38 cellular contexts compared by ENCODE assay signal in the genomic region with DNA sequence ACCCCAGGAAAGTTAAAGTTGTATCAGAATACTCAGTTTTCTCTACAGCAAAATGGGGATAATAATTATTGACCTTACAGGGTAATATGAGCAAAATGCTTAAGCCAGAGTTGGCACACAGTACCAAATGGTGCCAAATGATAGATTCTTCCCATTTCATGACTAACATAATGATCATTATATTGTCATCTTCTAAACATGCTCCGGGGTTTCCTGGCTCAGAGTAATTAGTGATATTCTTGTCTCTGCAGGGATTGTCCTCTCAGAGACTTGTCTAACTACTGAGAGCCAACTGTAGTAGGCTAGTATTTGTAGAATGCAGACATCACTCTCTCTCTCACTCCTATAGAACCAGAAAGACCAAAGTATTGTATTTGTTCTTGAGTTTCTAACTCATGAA.
"Had no signal": no experiment of that assay in that cellular context is flagged by ENCODE, and none has a peak within 500 bp of the region (broad histone marks: within the 10 kb centered on the region; RNA-seq: fewer than 3 reads in every experiment).

No MANE protein-coding gene starts in this region.

- H3K9me3 ChIP-seq: ascending aorta had no signal

- ATAC-seq: activated CD4-positive, alpha-beta T cell treated with anti-CD3 and anti-CD28 coated beads for 36 hours; activated CD4-positive, CD25-positive, alpha-beta regulatory T cell treated with anti-CD3 and anti-CD28 coated beads, Interleukin-2, amount 50 U/mL, for 24 hours; activated CD8-positive, alpha-beta memory T cell treated with anti-CD3 and anti-CD28 coated beads, Interleukin-2, amount 10 ng/mL, durations not matched to agents 7 days and 5 days; activated CD8-positive, alpha-beta T cell treated with anti-CD3 and anti-CD28 coated beads, Interleukin-2, amount 10 ng/mL, durations not matched to agents 7 days and 5 days; activated naive CD8-positive, alpha-beta T cell treated with anti-CD3 and anti-CD28 coated beads, Interleukin-2, amount 50 U/mL, for 24 hours had no signal

- H3K4me1 Mint-ChIP-seq: activated CD4-positive, alpha-beta T cell treated with anti-CD3 and anti-CD28 coated beads for 36 hours; activated CD4-positive, alpha-beta T cell treated with anti-CD3 and anti-CD28 coated beads, Interleukin-2, amount 10 ng/mL, durations not matched to agents 7 days and 5 days; activated CD8-positive, alpha-beta memory T cell treated with anti-CD3 and anti-CD28 coated beads, Interleukin-2, amount 10 ng/mL, durations not matched to agents 7 days and 5 days; activated naive CD4-positive, alpha-beta T cell treated with anti-CD3 and anti-CD28 coated beads, Interleukin-2, amount 50 U/mL, for 24 hours; activated naive CD8-positive, alpha-beta T cell treated with anti-CD3 and anti-CD28 coated beads, Interleukin-2, amount 10 ng/mL, durations not matched to agents 7 days and 5 days; activated naive CD8-positive, alpha-beta T cell treated with anti-CD3 and anti-CD28 coated beads, Interleukin-2, amount 50 U/mL, for 24 hours; central memory CD8-positive, alpha-beta T cell had no signal

- H3K36me3 Mint-ChIP-seq: activated CD8-positive, alpha-beta memory T cell treated with anti-CD3 and anti-CD28 coated beads, Interleukin-2, amount 10 ng/mL, durations not matched to agents 7 days and 5 days; activated naive CD4-positive, alpha-beta T cell treated with anti-CD3 and anti-CD28 coated beads, Interleukin-2, amount 10 ng/mL, durations not matched to agents 7 days and 5 days; activated naive CD4-positive, alpha-beta T cell treated with anti-CD3 and anti-CD28 coated beads, Interleukin-2, amount 50 U/mL, for 24 hours; activated naive CD8-positive, alpha-beta T cell; brain had no signal

- H3K36me3 ChIP-seq: ascending aorta, cardiac muscle cell had no signal

- H3K27me3 ChIP-seq: ascending aorta, cardiac muscle cell had no signal

- H3K4me1 ChIP-seq: ascending aorta had no signal

- H3K9me3 Mint-ChIP-seq: activated CD4-positive, alpha-beta memory T cell treated with anti-CD3 and anti-CD28 coated beads, Interleukin-2, amount 10 ng/mL, durations not matched to agents 7 days and 5 days; activated CD4-positive, alpha-beta T cell treated with anti-CD3 and anti-CD28 coated beads, Interleukin-2, amount 10 ng/mL, durations not matched to agents 7 days and 5 days; activated naive CD4-positive, alpha-beta T cell treated with anti-CD3 and anti-CD28 coated beads, Interleukin-2, amount 10 ng/mL, durations not matched to agents 7 days and 5 days; activated naive CD4-positive, alpha-beta T cell treated with anti-CD3 and anti-CD28 coated beads, Interleukin-2, amount 50 U/mL, for 24 hours; activated naive CD8-positive, alpha-beta T cell treated with anti-CD3 and anti-CD28 coated beads, Interleukin-2, amount 10 ng/mL, durations not matched to agents 7 days and 5 days; activated naive CD8-positive, alpha-beta T cell treated with anti-CD3 and anti-CD28 coated beads, Interleukin-2, amount 50 U/mL, for 24 hours; activated T-cell treated with anti-CD3 and anti-CD28 coated beads, Interleukin-2, amount 50 U/mL, for 24 hours; activated T-helper 2 cell treated with anti-CD3 and anti-CD28 coated beads, Interferon-gamma antibody, Interleukin-2, Interleukin-4, amounts not matched to agents 10 μg/mL and 5 μg/mL and 100 μg/mL, durations not matched to agents 14 hours and 24 hours and 36 hours; central memory CD8-positive, alpha-beta T cell; T-helper 1 cell treated with Interleukin-12 subunit alpha and Interleukin-12 subunit beta and Interleukin-4 antibody, amounts not matched to agents 30 μg/mL and 1 μg/mL, for 36 hours; T-helper 2 cell treated with Interferon-gamma antibody and Interleukin-4, amounts not matched to agents 5 μg/mL and 100 μg/mL, for 36 hours had no signal

- H3K4me3 ChIP-seq: ascending aorta, cardiac muscle cell had no signal

- DNase-seq: activated CD4-positive, alpha-beta memory T cell treated with anti-CD3 and anti-CD28 coated beads, Interleukin-2, amount 10 ng/mL, durations not matched to agents 7 days and 5 days; activated CD4-positive, alpha-beta T cell treated with anti-CD3 and anti-CD28 coated beads for 1 hour; activated CD4-positive, alpha-beta T cell treated with anti-CD3 and anti-CD28 coated beads for 36 hours; activated CD4-positive, alpha-beta T cell treated with anti-CD3 and anti-CD28 coated beads for 48 hours; activated CD4-positive, alpha-beta T cell treated with anti-CD3 and anti-CD28 coated beads, Interleukin-2, amount 10 ng/mL, durations not matched to agents 7 days and 5 days; activated CD4-positive, alpha-beta T cell treated with anti-CD3 and anti-CD28 coated beads, Interleukin-2, amount 50 U/mL, for 48 hours; activated CD4-positive, CD25-positive, alpha-beta regulatory T cell; activated CD8-positive, alpha-beta memory T cell treated with anti-CD3 and anti-CD28 coated beads for 24 hours; activated CD8-positive, alpha-beta memory T cell treated with anti-CD3 and anti-CD28 coated beads, Interleukin-2, amount 10 ng/mL, durations not matched to agents 7 days and 5 days; activated CD8-positive, alpha-beta memory T cell treated with anti-CD3 and anti-CD28 coated beads, Interleukin-2, amount 50 U/mL, for 48 hours; activated CD8-positive, alpha-beta T cell treated with anti-CD3 and anti-CD28 coated beads, Interleukin-2, amount 10 ng/mL, durations not matched to agents 7 days and 5 days; activated effector memory CD4-positive, alpha-beta T cell treated with Interleukin-2 at 50 U/mL for 16 hours; activated gamma-delta T cell; activated naive CD4-positive, alpha-beta T cell treated with anti-CD3 and anti-CD28 coated beads, Interleukin-2, amount 10 ng/mL, durations not matched to agents 7 days and 5 days; activated naive CD4-positive, alpha-beta T cell treated with Interleukin-2 at 50 U/mL for 16 hours; activated naive CD8-positive, alpha-beta T cell treated with anti-CD3 and anti-CD28 coated beads, Interleukin-2, amount 10 ng/mL, durations not matched to agents 7 days and 5 days; activated naive CD8-positive, alpha-beta T cell treated with anti-CD3 and anti-CD28 coated beads, Interleukin-2, amount 50 U/mL, for 24 hours; activated T-cell treated with anti-CD3 and anti-CD28 coated beads, Interleukin-2, amount 50 U/mL, for 24 hours; activated T-cell treated with anti-CD3 and anti-CD28 coated beads, Interleukin-2, amount 50 U/mL, for 48 hours; amygdala; anterior cingulate cortex; caudate nucleus; cerebellar nuclear complex; SW 1271; T-helper 1 cell; T-helper 2 cell; T-helper 9 cell had no signal

- H3K27ac Mint-ChIP-seq: activated CD4-positive, alpha-beta memory T cell treated with anti-CD3 and anti-CD28 coated beads, Interleukin-2, amount 10 ng/mL, durations not matched to agents 7 days and 5 days; activated CD4-positive, alpha-beta T cell treated with anti-CD3 and anti-CD28 coated beads for 36 hours; activated CD4-positive, alpha-beta T cell treated with anti-CD3 and anti-CD28 coated beads, Interleukin-2, amount 10 ng/mL, durations not matched to agents 7 days and 5 days; activated CD8-positive, alpha-beta memory T cell treated with anti-CD3 and anti-CD28 coated beads, Interleukin-2, amount 10 ng/mL, durations not matched to agents 7 days and 5 days; activated CD8-positive, alpha-beta T cell treated with anti-CD3 and anti-CD28 coated beads, Interleukin-2, amount 10 ng/mL, durations not matched to agents 7 days and 5 days; activated naive CD4-positive, alpha-beta T cell treated with anti-CD3 and anti-CD28 coated beads, Interleukin-2, amount 10 ng/mL, durations not matched to agents 7 days and 5 days; activated naive CD4-positive, alpha-beta T cell treated with anti-CD3 and anti-CD28 coated beads, Interleukin-2, amount 50 U/mL, for 24 hours; activated naive CD8-positive, alpha-beta T cell; activated naive CD8-positive, alpha-beta T cell treated with anti-CD3 and anti-CD28 coated beads, Interleukin-2, amount 10 ng/mL, durations not matched to agents 7 days and 5 days; activated naive CD8-positive, alpha-beta T cell treated with anti-CD3 and anti-CD28 coated beads, Interleukin-2, amount 50 U/mL, for 24 hours; activated T-cell treated with anti-CD3 and anti-CD28 coated beads, Interleukin-2, amount 50 U/mL, for 24 hours; activated T-helper 2 cell treated with anti-CD3 and anti-CD28 coated beads, Interferon-gamma antibody, Interleukin-2, Interleukin-4, amounts not matched to agents 10 μg/mL and 5 μg/mL and 100 μg/mL, durations not matched to agents 14 hours and 24 hours and 36 hours; brain; T-helper 1 cell treated with Interleukin-12 subunit alpha and Interleukin-12 subunit beta and Interleukin-4 antibody, amounts not matched to agents 30 μg/mL and 1 μg/mL, for 36 hours; T-helper 2 cell treated with Interferon-gamma antibody and Interleukin-4, amounts not matched to agents 5 μg/mL and 100 μg/mL, for 36 hours had no signal

- H3K27ac ChIP-seq: ascending aorta, cardiac muscle cell, VCaP had no signal

- H3K27me3 Mint-ChIP-seq: activated CD4-positive, alpha-beta memory T cell treated with anti-CD3 and anti-CD28 coated beads, Interleukin-2, amount 10 ng/mL, durations not matched to agents 7 days and 5 days; activated CD8-positive, alpha-beta memory T cell treated with anti-CD3 and anti-CD28 coated beads, Interleukin-2, amount 10 ng/mL, durations not matched to agents 7 days and 5 days; activated naive CD4-positive, alpha-beta T cell treated with anti-CD3 and anti-CD28 coated beads, Interleukin-2, amount 10 ng/mL, durations not matched to agents 7 days and 5 days; activated naive CD4-positive, alpha-beta T cell treated with anti-CD3 and anti-CD28 coated beads, Interleukin-2, amount 50 U/mL, for 24 hours; activated naive CD8-positive, alpha-beta T cell treated with anti-CD3 and anti-CD28 coated beads, Interleukin-2, amount 10 ng/mL, durations not matched to agents 7 days and 5 days; activated naive CD8-positive, alpha-beta T cell treated with anti-CD3 and anti-CD28 coated beads, Interleukin-2, amount 50 U/mL, for 24 hours; brain; central memory CD8-positive, alpha-beta T cell had no signal

- H3K4me3 Mint-ChIP-seq: activated CD4-positive, alpha-beta memory T cell treated with anti-CD3 and anti-CD28 coated beads, Interleukin-2, amount 10 ng/mL, durations not matched to agents 7 days and 5 days; activated CD4-positive, alpha-beta T cell treated with anti-CD3 and anti-CD28 coated beads for 36 hours; activated CD4-positive, alpha-beta T cell treated with anti-CD3 and anti-CD28 coated beads, Interleukin-2, amount 10 ng/mL, durations not matched to agents 7 days and 5 days; activated CD8-positive, alpha-beta memory T cell treated with anti-CD3 and anti-CD28 coated beads, Interleukin-2, amount 10 ng/mL, durations not matched to agents 7 days and 5 days; activated CD8-positive, alpha-beta T cell treated with anti-CD3 and anti-CD28 coated beads, Interleukin-2, amount 10 ng/mL, durations not matched to agents 7 days and 5 days; activated naive CD4-positive, alpha-beta T cell treated with anti-CD3 and anti-CD28 coated beads, Interleukin-2, amount 10 ng/mL, durations not matched to agents 7 days and 5 days; activated naive CD4-positive, alpha-beta T cell treated with anti-CD3 and anti-CD28 coated beads, Interleukin-2, amount 50 U/mL, for 24 hours; activated naive CD8-positive, alpha-beta T cell; activated naive CD8-positive, alpha-beta T cell treated with anti-CD3 and anti-CD28 coated beads, Interleukin-2, amount 10 ng/mL, durations not matched to agents 7 days and 5 days; activated naive CD8-positive, alpha-beta T cell treated with anti-CD3 and anti-CD28 coated beads, Interleukin-2, amount 50 U/mL, for 24 hours; activated T-cell treated with anti-CD3 and anti-CD28 coated beads, Interleukin-2, amount 50 U/mL, for 24 hours; brain; central memory CD8-positive, alpha-beta T cell; T-helper 1 cell treated with Interleukin-12 subunit alpha and Interleukin-12 subunit beta and Interleukin-4 antibody, amounts not matched to agents 30 μg/mL and 1 μg/mL, for 36 hours; T-helper 2 cell treated with Interferon-gamma antibody and Interleukin-4, amounts not matched to agents 5 μg/mL and 100 μg/mL, for 36 hours had no signal
